8 cellular contexts compared by ENCODE assay signal in the genomic region with DNA sequence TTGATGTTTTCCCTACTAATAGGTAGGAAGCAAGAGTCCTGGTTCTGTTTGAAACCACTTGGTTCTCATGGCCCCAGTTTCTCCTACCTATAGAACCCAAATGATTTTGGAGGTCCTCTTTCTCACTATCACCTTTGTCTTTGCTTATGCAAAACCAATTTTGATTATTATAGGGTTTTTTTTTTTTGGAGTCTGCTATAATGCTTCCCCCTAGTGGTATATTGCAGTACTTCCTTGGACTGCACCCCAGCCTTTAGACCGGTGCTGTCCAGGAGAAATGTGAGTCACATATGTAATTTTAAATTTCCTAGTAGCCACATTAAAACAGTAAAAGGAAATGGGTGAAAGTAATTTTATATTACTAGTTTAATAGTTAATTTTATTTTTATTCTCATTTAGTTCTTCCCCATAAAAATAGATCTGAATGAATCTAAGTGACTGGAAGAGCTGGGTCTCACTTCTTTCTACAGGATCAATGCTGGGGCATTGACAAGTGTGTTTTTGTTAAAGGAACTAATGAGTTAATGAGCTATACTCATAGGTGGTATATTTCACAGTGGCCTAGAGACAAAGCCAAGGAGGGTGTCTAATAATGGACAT. TPM values are rescaled to one million over a fixed set of nuclear protein-coding genes. Genes with fewer than 3 reads are reported as not detected.
DNase-seq lines count a peak whose midpoint lies in the region; ATAC-seq and TF ChIP-seq lines count a peak whose summit lies in the region.

No MANE protein-coding gene starts in this region.

- no peaks in the 10 kb centered on the region for H3K9me3 Mint-ChIP-seq in activated T-cell treated with anti-CD3 and anti-CD28 coated beads, Interleukin-2, amount 50 U/mL, for 24 hours
- no peaks in the 10 kb centered on the region for H3K9me3 Mint-ChIP-seq in activated T-cell treated with anti-CD3 and anti-CD28 coated beads, Interleukin-2, amount 50 U/mL, for 4 hours
- H3K9me3 Mint-ChIP-seq in nephron progenitor cell, result no peaks in the 10 kb centered on the region

- H3K27me3 Mint-ChIP-seq in activated T-cell treated with anti-CD3 and anti-CD28 coated beads, Interleukin-2, amount 50 U/mL, for 24 hours, result no peaks in the 10 kb centered on the region
- H3K27me3 Mint-ChIP-seq in activated T-cell treated with anti-CD3 and anti-CD28 coated beads, Interleukin-2, amount 50 U/mL, for 4 hours (ENCODE audit: low read depth), result no peaks in the 10 kb centered on the region
- peaks cover 79% of the 10 kb centered on the region for H3K27me3 Mint-ChIP-seq in nephron progenitor cell (ENCODE audit: low read depth, poor library complexity)

- no peak overlapping the region for H3K4me3 Mint-ChIP-seq in activated T-cell treated with anti-CD3 and anti-CD28 coated beads, Interleukin-2, amount 50 U/mL, for 24 hours
- no peak overlapping the region for H3K4me3 Mint-ChIP-seq in activated T-cell treated with anti-CD3 and anti-CD28 coated beads, Interleukin-2, amount 50 U/mL, for 4 hours
- H3K4me3 Mint-ChIP-seq in nephron progenitor cell, result no peak overlapping the region

- H3K36me3 Mint-ChIP-seq in activated T-cell treated with anti-CD3 and anti-CD28 coated beads, Interleukin-2, amount 50 U/mL, for 24 hours (ENCODE audit: low read depth), result peaks cover 64% of the 10 kb centered on the region
- H3K36me3 Mint-ChIP-seq in activated T-cell treated with anti-CD3 and anti-CD28 coated beads, Interleukin-2, amount 50 U/mL, for 4 hours (ENCODE audit: insufficient read depth), result peaks cover 35% of the 10 kb centered on the region
- no peaks in the 10 kb centered on the region for H3K36me3 Mint-ChIP-seq in nephron progenitor cell (ENCODE audit: low read depth)

- TF ChIP-seq CTCF in LNCAP (IDR thresholded peaks at IDR 0.05), result peak; percentile 90
- TF ChIP-seq CTCF in epithelial cell of proximal tubule (conservative IDR thresholded peaks at IDR 0.05; ENCODE audit: low read depth, low read length), result peak; percentile 76
- TF ChIP-seq CTCF in nephron progenitor cell (IDR thresholded peaks at IDR 0.05), result peak; percentile 95

- no peak overlapping the region for H3K4me3 ChIP-seq in epithelial cell of proximal tubule (ENCODE audit: low read depth, low read length)

- peaks cover 91% of the 10 kb centered on the region for H3K4me1 Mint-ChIP-seq in activated T-cell treated with anti-CD3 and anti-CD28 coated beads, Interleukin-2, amount 50 U/mL, for 24 hours (ENCODE audit: low read depth)
- peaks cover 90% of the 10 kb centered on the region for H3K4me1 Mint-ChIP-seq in activated T-cell treated with anti-CD3 and anti-CD28 coated beads, Interleukin-2, amount 50 U/mL, for 4 hours (ENCODE audit: low read depth)
- H3K4me1 Mint-ChIP-seq in nephron progenitor cell, result peaks cover 13% of the 10 kb centered on the region

- ATAC-seq in activated T-cell treated with anti-CD3 and anti-CD28 coated beads, Interleukin-2, amount 50 U/mL, for 4 hours, result no peak
- no peak for ATAC-seq in HG03469 (IDR thresholded peaks at IDR 0.05; ENCODE audit: unreplicated experiment)

- peak overlapping the region; percentile 55 for H3K27ac Mint-ChIP-seq in activated T-cell treated with anti-CD3 and anti-CD28 coated beads, Interleukin-2, amount 50 U/mL, for 24 hours
- H3K27ac Mint-ChIP-seq in nephron progenitor cell, result no peak overlapping the region

- DNase-seq in activated T-cell treated with anti-CD3 and anti-CD28 coated beads, Interleukin-2, amount 50 U/mL, for 24 hours, result no peak
- no peak for DNase-seq in activated T-cell treated with anti-CD3 and anti-CD28 coated beads, Interleukin-2, amount 50 U/mL, for 4 hours
- DNase-seq in SKM-1 (lab: John Stamatoyannopoulos, UW; ENCODE audit: unreplicated experiment) (peak; percentile 57), epithelial cell of proximal tubule (ENCODE audit: low read depth) (no peak), nephron progenitor cell (peak; percentile 43), GOT3 (lab: John Stamatoyannopoulos, UW) (no peak)

RNA-seq across cellular contexts. Expression of a gene that starts 10.6 kb away (rescaled TPM):
- 10 to 100 TPM; 24.7 to 41.7 (median 24.8) TPM for total RNA-seq in activated T-cell treated with anti-CD3 and anti-CD28 coated beads, Interleukin-2, amount 50 U/mL, for 4 hours
- total RNA-seq in epithelial cell of proximal tubule, result 0.65 TPM in 1 of 2 replicates, not detected in the other

RNA-seq across cellular contexts. Expression of a gene that starts 13.9 kb away (rescaled TPM):
- total RNA-seq in activated T-cell treated with anti-CD3 and anti-CD28 coated beads, Interleukin-2, amount 50 U/mL, for 4 hours, result 10 to 100 TPM; 11.9 to 30.7 (median 25.0) TPM
- total RNA-seq in epithelial cell of proximal tubule, result 1.1 TPM in 1 of 2 replicates, not detected in the other

RNA-seq across cellular contexts. Expression of a gene that starts 35.1 kb away (rescaled TPM):
- 1 to 10 TPM; 1.6 to 3.0 (median 1.8) TPM for total RNA-seq in activated T-cell treated with anti-CD3 and anti-CD28 coated beads, Interleukin-2, amount 50 U/mL, for 4 hours
- 0.06 TPM in 1 of 2 replicates, not detected in the other for total RNA-seq in epithelial cell of proximal tubule

RNA-seq across cellular contexts. Expression of a gene that starts 45.7 kb away (rescaled TPM):
- not detected for total RNA-seq in activated T-cell treated with anti-CD3 and anti-CD28 coated beads, Interleukin-2, amount 50 U/mL, for 4 hours
- total RNA-seq in epithelial cell of proximal tubule, result not detected in 2 replicates

RNA-seq across cellular contexts. Expression of a gene that starts 59.1 kb away (rescaled TPM):
- total RNA-seq in activated T-cell treated with anti-CD3 and anti-CD28 coated beads, Interleukin-2, amount 50 U/mL, for 4 hours, result not detected
- total RNA-seq in epithelial cell of proximal tubule, result 0.29 TPM in 1 of 2 replicates, not detected in the other

Comparison
In these comparisons a context has a peak if more than half of its experiments do, and no peak if none do; other contexts are left out.
1. DNase-seq: peak in SKM-1 (single experiment) and nephron progenitor cell (single experiment); none in activated T-cell treated with anti-CD3 and anti-CD28 coated beads, Interleukin-2, amount 50 U/mL, for 24 hours (single experiment), activated T-cell treated with anti-CD3 and anti-CD28 coated beads, Interleukin-2, amount 50 U/mL, for 4 hours (single experiment), epithelial cell of proximal tubule (single experiment) and GOT3 (single experiment).
2. RNA of a gene that starts 10.6 kb away (total RNA-seq): 24.7 to 41.7 TPM in activated T-cell treated with anti-CD3 and anti-CD28 coated beads, Interleukin-2, amount 50 U/mL, for 4 hours; 0.65 TPM in epithelial cell of proximal tubule; every median in the first group is over 10 times any median in the second.
3. Peak in every context shown above with its lines, with median percentiles within 50 percentile points of each other: CTCF ChIP-seq.